Comparison of ENCODE assay signal across 25 cellular contexts in genomic region chr13:40576369-40576768, GRCh38.
DNase-seq lines count a peak whose midpoint lies in the region; ATAC-seq and TF ChIP-seq lines count a peak whose summit lies in the region.
"Had no signal": no experiment of that assay in that cellular context is flagged by ENCODE, and none has a peak within 500 bp of the region (broad histone marks: within the 10 kb centered on the region; RNA-seq: fewer than 3 reads in every experiment).

No MANE protein-coding gene starts in this region.

- H3K4me3 Mint-ChIP-seq in activated naive CD4-positive, alpha-beta T cell treated with anti-CD3 and anti-CD28 coated beads, Interleukin-2, amount 10 ng/mL, durations not matched to agents 7 days and 5 days, result no peak overlapping the region
- no peak overlapping the region for H3K4me3 Mint-ChIP-seq in activated naive CD8-positive, alpha-beta T cell treated with anti-CD3 and anti-CD28 coated beads for 36 hours
- H3K4me3 Mint-ChIP-seq: mesothelial cell of epicardium had no signal

- H3K4me2 ChIP-seq in Loucy (ENCODE audit: low read depth, low read length, poor library complexity, severe bottlenecking), result peak overlapping the region; percentile 25
- H3K4me2 ChIP-seq: SK-N-SH had no signal

- no peaks in the 10 kb centered on the region for H3K27me3 Mint-ChIP-seq in activated naive CD4-positive, alpha-beta T cell treated with anti-CD3 and anti-CD28 coated beads, Interleukin-2, amount 10 ng/mL, durations not matched to agents 7 days and 5 days
- no peaks in the 10 kb centered on the region for H3K27me3 Mint-ChIP-seq in activated naive CD8-positive, alpha-beta T cell treated with anti-CD3 and anti-CD28 coated beads for 36 hours

- no peaks in the 10 kb centered on the region for H3F3A ChIP-seq in Loucy (ENCODE audit: low read depth)

- CTCF ChIA-PET in activated naive CD4-positive, alpha-beta T cell treated with anti-CD3 and anti-CD28 coated beads, Interleukin-2, amount 10 ng/mL, durations not matched to agents 7 days and 5 days (lab: Charles Lee), result interaction anchor here (1.0 to 2.0 kb wide), 2 partner anchors 9 to 92 kb away, joined by 3 to 5 read pairs; no protein-coding TSS in a partner anchor

- peaks cover 18% of the 10 kb centered on the region for H3K36me3 Mint-ChIP-seq in activated naive CD4-positive, alpha-beta T cell treated with anti-CD3 and anti-CD28 coated beads, Interleukin-2, amount 10 ng/mL, durations not matched to agents 7 days and 5 days
- H3K36me3 Mint-ChIP-seq in activated naive CD8-positive, alpha-beta T cell treated with anti-CD3 and anti-CD28 coated beads for 36 hours, result peaks cover 21% of the 10 kb centered on the region
- H3K36me3 Mint-ChIP-seq: mesothelial cell of epicardium had no signal

- TF ChIP-seq CTCF in Loucy (conservative IDR thresholded peaks at IDR 0.05; ENCODE audit: low read length) (no peak), thyroid gland (IDR thresholded peaks at IDR 0.05) (no peak), gastrocnemius medialis (IDR thresholded peaks at IDR 0.05 in 4 of 5, conservative IDR thresholded peaks at IDR 0.05 in 1 of 5) (no peak)

- DNase-seq in activated naive CD4-positive, alpha-beta T cell treated with anti-CD3 and anti-CD28 coated beads, Interleukin-2, amount 10 ng/mL, durations not matched to agents 7 days and 5 days, result peak; percentile 56
- no peak for DNase-seq in activated naive CD4-positive, alpha-beta T cell treated with anti-CD3 and anti-CD28 coated beads, Interleukin-2, amount 50 U/mL, for 16 hours
- no peak for DNase-seq in activated naive CD8-positive, alpha-beta T cell treated with anti-CD3 and anti-CD28 coated beads for 36 hours
- DNase-seq in thyroid gland (no peak), NCI-H2196 (lab: John Stamatoyannopoulos, UW; ENCODE audit: unreplicated experiment) (no peak), Ammon's horn (ENCODE audit: low spot score) (no peak), gastrocnemius medialis (no peak)
- DNase-seq: activated CD4-positive, alpha-beta T cell treated with anti-CD3 and anti-CD28 coated beads, Interleukin-2, amount 50 U/mL, for 4 hours; amniotic stem cell; colonic mucosa; DMS53; hippocampal formation; KG1; left lung; NCI-H1694 treated with DMSO at 0.1 percent for 48 hours; posterior cingulate gyrus; SK-N-SH; stimulated activated CD4-positive, alpha-beta T cell treated with anti-CD3 and anti-CD28 coated beads, Interleukin-15, amount 100 ng/mL, for 24 hours; stimulated activated CD8-positive, alpha-beta memory T cell treated with anti-CD3 and anti-CD28 coated beads, Interleukin-4, amount 100 ng/mL, for 48 hours had no signal

- H3K27me3 ChIP-seq in Loucy (ENCODE audit: insufficient read depth, low read length, poor library complexity, severe bottlenecking), result no peaks in the 10 kb centered on the region
- no peaks in the 10 kb centered on the region for H3K27me3 ChIP-seq in thyroid gland
- no peaks in the 10 kb centered on the region for H3K27me3 ChIP-seq in gastrocnemius medialis
- H3K27me3 ChIP-seq: breast epithelium, colonic mucosa, esophagus muscularis mucosa, left lung, suprapubic skin had no signal

- intact Hi-C loops in thyroid gland (cut with DNase I), result no loop called here
- intact Hi-C loops in gastrocnemius medialis (cut with DNase I; ENCODE audit: low total_unique reads), result no loop called here

- no peaks in the 10 kb centered on the region for H3K9me3 Mint-ChIP-seq in activated naive CD4-positive, alpha-beta T cell treated with anti-CD3 and anti-CD28 coated beads, Interleukin-2, amount 10 ng/mL, durations not matched to agents 7 days and 5 days
- no peaks in the 10 kb centered on the region for H3K9me3 Mint-ChIP-seq in activated naive CD8-positive, alpha-beta T cell treated with anti-CD3 and anti-CD28 coated beads for 36 hours
- H3K9me3 Mint-ChIP-seq: mesothelial cell of epicardium had no signal

- no peaks in the 10 kb centered on the region for H3K9me3 ChIP-seq in Loucy (ENCODE audit: insufficient read depth, low read depth, low read length)
- H3K9me3 ChIP-seq in thyroid gland, result no peaks in the 10 kb centered on the region
- no peaks in the 10 kb centered on the region for H3K9me3 ChIP-seq in gastrocnemius medialis
- H3K9me3 ChIP-seq: breast epithelium, colonic mucosa, esophagus muscularis mucosa, left lung, SK-N-SH, suprapubic skin had no signal

- H3K36me3 ChIP-seq in Loucy (ENCODE audit: insufficient read depth, low read length) (no peaks in the 10 kb centered on the region), thyroid gland (no peaks in the 10 kb centered on the region), gastrocnemius medialis (no peaks in the 10 kb centered on the region)
- H3K36me3 ChIP-seq: breast epithelium, colonic mucosa, esophagus muscularis mucosa, left lung, suprapubic skin had no signal

- no peaks in the 10 kb centered on the region for H3K9me2 ChIP-seq in Loucy (replicated peaks; ENCODE audit: low read depth, low read length)
- H3K9me2 ChIP-seq: SK-N-SH had no signal

- WGBS in thyroid gland, 2 donors, result 57 to 59% methylated on average over 4 of the region's 4 CpGs

- H2AFZ ChIP-seq in Loucy (ENCODE audit: low read length), result no peak overlapping the region

- peak overlapping the region; percentile 19 to 62 (median 48) for H3K27ac ChIP-seq in thyroid gland
- H3K27ac ChIP-seq in gastrocnemius medialis, result peak overlapping the region in 2 of 4 donors; percentile 2 to 20
- H3K27ac ChIP-seq: breast epithelium, colonic mucosa, esophagus muscularis mucosa, left lung, suprapubic skin had no signal

- H3K4me3 ChIP-seq in Loucy (ENCODE audit: low read length, poor library complexity, severe bottlenecking) (no peak overlapping the region), thyroid gland (replicated peaks in 1 of 3) (no peak overlapping the region), gastrocnemius medialis (no peak overlapping the region)
- H3K4me3 ChIP-seq: breast epithelium, colonic mucosa, esophagus muscularis mucosa, left lung, suprapubic skin had no signal

- in situ Hi-C loops in gastrocnemius medialis (cut with MboI; ENCODE audit: low sequenced_read_pairs in 4 of 4), result no loop called here

- TF ChIP-seq POLR2A in thyroid gland (IDR thresholded peaks at IDR 0.05) (no peak), gastrocnemius medialis (IDR thresholded peaks at IDR 0.05) (no peak)

- peaks cover 78% of the 10 kb centered on the region for H3K4me1 Mint-ChIP-seq in activated naive CD4-positive, alpha-beta T cell treated with anti-CD3 and anti-CD28 coated beads, Interleukin-2, amount 10 ng/mL, durations not matched to agents 7 days and 5 days
- peaks cover 95% of the 10 kb centered on the region for H3K4me1 Mint-ChIP-seq in activated naive CD8-positive, alpha-beta T cell treated with anti-CD3 and anti-CD28 coated beads for 36 hours

- H3K79me2 ChIP-seq in Loucy (ENCODE audit: insufficient read depth, low read length), result peaks cover 8% of the 10 kb centered on the region; the same call in 1 of the 2 replicates

- H3K4me1 ChIP-seq in Loucy (ENCODE audit: insufficient read depth, low read length, poor library complexity, severe bottlenecking) (peaks cover 34% of the 10 kb centered on the region), thyroid gland (peaks cover 81 to 87% of the 10 kb centered on the region in 2 donors), gastrocnemius medialis (peaks cover 89 to 99% of the 10 kb centered on the region in 2 donors)
- H3K4me1 ChIP-seq: colonic mucosa had no signal

- no peaks in the 10 kb centered on the region for H4K20me1 ChIP-seq in Loucy (ENCODE audit: insufficient read depth, low read length, poor library complexity, severe bottlenecking)

- no peak overlapping the region for H3K9ac ChIP-seq in Loucy (ENCODE audit: low read depth, low read length, poor library complexity, severe bottlenecking)
- H3K9ac ChIP-seq: SK-N-SH had no signal

- no peak for ATAC-seq in gastrocnemius medialis
- ATAC-seq: left lung, sciatic nerve had no signal

- peak overlapping the region; percentile 73 for H3K27ac Mint-ChIP-seq in activated naive CD4-positive, alpha-beta T cell treated with anti-CD3 and anti-CD28 coated beads, Interleukin-2, amount 10 ng/mL, durations not matched to agents 7 days and 5 days
- peak overlapping the region; percentile 70 for H3K27ac Mint-ChIP-seq in activated naive CD8-positive, alpha-beta T cell treated with anti-CD3 and anti-CD28 coated beads for 36 hours
